Comparison of ENCODE assay signal across 22 cellular contexts in the genomic region with DNA sequence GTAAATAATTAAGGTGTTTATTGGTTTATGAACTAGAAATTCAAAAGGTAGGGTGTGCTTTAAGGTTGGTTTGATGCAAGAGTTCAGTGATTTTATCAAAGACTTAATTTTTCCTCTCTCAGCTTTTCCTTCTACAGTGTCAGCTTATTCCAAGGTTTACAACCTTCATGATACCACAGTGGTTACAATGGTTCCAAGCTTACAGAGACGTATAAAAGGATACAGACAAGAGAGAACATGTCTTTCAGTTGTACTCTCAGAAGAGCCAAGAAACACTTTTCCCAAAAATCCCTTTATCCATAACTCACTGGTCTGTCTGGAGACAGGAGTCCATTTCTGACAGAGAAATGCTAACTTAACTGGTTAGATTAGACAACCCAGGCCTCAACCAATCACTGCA.
DNase-seq lines count a peak whose midpoint lies in the region; ATAC-seq, FAIRE-seq and TF ChIP-seq lines count a peak whose summit lies in the region.
"Had no signal": no experiment of that assay in that cellular context is flagged by ENCODE, and none has a peak within 500 bp of the region (broad histone marks: within the 10 kb centered on the region; RNA-seq: fewer than 3 reads in every experiment).

No MANE protein-coding gene starts in this region.

- POLR2A ChIA-PET in A549 (lab: Yijun Ruan, JAX), result interaction anchor here (1.0 kb wide), 1 partner anchor 37 kb away, joined by 3 read pairs; no protein-coding TSS in a partner anchor
- POLR2A ChIA-PET in Caco-2 (lab: Charles Lee), result interaction anchor here (0.6 kb wide), 1 partner anchor 31 kb away, joined by 3 read pairs; no protein-coding TSS in a partner anchor

- no peaks in the 10 kb centered on the region for H3K79me2 ChIP-seq in keratinocyte (ENCODE audit: control insufficient read depth, insufficient read depth, low read length)

- TF ChIP-seq POLR2A in A549 (IDR thresholded peaks at IDR 0.05; ENCODE audit: low read length), result no peak

- H3K9ac ChIP-seq in keratinocyte (ENCODE audit: control insufficient read depth, extremely low read depth, insufficient read depth, low read length) (no peak overlapping the region), neuronal stem cell (ENCODE audit: low read depth, low read length, poor library complexity) (no peak overlapping the region)
- H3K9ac ChIP-seq: BLaER1 had no signal

- DNase-seq in A549 (ENCODE audit: low read depth in 1 of 2, low spot score in 1 of 2) (no peak), Caco-2 (no peak), foreskin keratinocyte (peak; percentile 13 to 42), keratinocyte (ENCODE audit: low read depth, low spot score) (no peak), NCI-H748 (lab: John Stamatoyannopoulos, UW; ENCODE audit: unreplicated experiment) (no peak), neuronal stem cell (ENCODE audit: low spot score) (no peak)
- DNase-seq: CD4-positive, CD25-positive, alpha-beta regulatory T cell; CD8-positive, alpha-beta T cell; DMS 273 treated with DMSO at 0.1 percent for 48 hours; DMS79; EL; GDM1; H9 had no signal

- no peak overlapping the region for H3K23ac ChIP-seq in neuronal stem cell (ENCODE audit: low read depth, low read length, poor library complexity)

- H2BK120ac ChIP-seq in neuronal stem cell (ENCODE audit: low read depth, low read length), result no peak overlapping the region

- TF ChIP-seq EP300 in A549 (IDR thresholded peaks at IDR 0.05), result no peak

- no peak overlapping the region for H2BK5ac ChIP-seq in neuronal stem cell (ENCODE audit: low read length)

- no peak for TF ChIP-seq CTCF in A549 (IDR thresholded peaks at IDR 0.05)
- no peak for TF ChIP-seq CTCF in Caco-2 (IDR thresholded peaks at IDR 0.05; ENCODE audit: insufficient read depth in 1 of 2, low read depth in 1 of 2, low read length in 1 of 2, severe bottlenecking in 1 of 2, unreplicated experiment in 1 of 2)
- TF ChIP-seq CTCF in foreskin keratinocyte (conservative IDR thresholded peaks at IDR 0.05), result no peak
- no peak for TF ChIP-seq CTCF in keratinocyte (optimal IDR thresholded peaks at IDR 0.05 in 1 of 3, IDR thresholded peaks at IDR 0.05 in 1 of 3, conservative IDR thresholded peaks at IDR 0.05 in 1 of 3; ENCODE audit: extremely low read depth in 1 of 3, insufficient read depth in 2 of 3, low read length in 3 of 3)

- no peak overlapping the region for H3K4me3 ChIP-seq in A549
- no peak overlapping the region for H3K4me3 ChIP-seq in Caco-2 (ENCODE audit: low read depth, low read length)
- H3K4me3 ChIP-seq in keratinocyte (ENCODE audit: control insufficient read depth in 2 of 3, extremely low read depth in 1 of 3, insufficient read depth in 2 of 3, low read depth in 1 of 3, low read length in 3 of 3), result no peak overlapping the region
- H3K4me3 ChIP-seq in neuronal stem cell (ENCODE audit: low read length in 2 of 2), result no peak overlapping the region
- H3K4me3 ChIP-seq: BLaER1, GM12878, GM23338 had no signal

- no peaks in the 10 kb centered on the region for H3K27me3 Mint-ChIP-seq in Caco-2 (ENCODE audit: insufficient read depth, unreplicated experiment)
- H3K27me3 Mint-ChIP-seq: B cell; CD4-positive, CD25-positive, alpha-beta regulatory T cell had no signal

- H3K4me3 Mint-ChIP-seq in Caco-2 (ENCODE audit: unreplicated experiment), result no peak overlapping the region
- H3K4me3 Mint-ChIP-seq: B cell; CD4-positive, CD25-positive, alpha-beta regulatory T cell; CD8-positive, alpha-beta T cell; GM23338; H9 had no signal

- no TSS peak for BruUV-seq in Caco-2 (replicated peaks; lab: Mats Ljungman, UMichigan)

- H4K8ac ChIP-seq in neuronal stem cell (ENCODE audit: low read depth, low read length), result no peak overlapping the region

- CTCF ChIA-PET in A549 (lab: Yijun Ruan, JAX) (interaction anchor here (0.8 to 1.8 kb wide), 2 partner anchors 9 to 37 kb away, joined by 4 to 6 read pairs; no protein-coding TSS in a partner anchor), Caco-2 (lab: Charles Lee) (no interaction called here)

- TF ChIP-seq RAD21 in A549 (conservative IDR thresholded peaks at IDR 0.05 in 1 of 2, IDR thresholded peaks at IDR 0.05 in 1 of 2), result no peak

- H4K91ac ChIP-seq in neuronal stem cell (ENCODE audit: low read depth, low read length, poor library complexity), result no peak overlapping the region

- H3K9me3 ChIP-seq in A549 (no peaks in the 10 kb centered on the region), Caco-2 (no peaks in the 10 kb centered on the region), keratinocyte (ENCODE audit: control insufficient read depth, low read depth, low read length) (no peaks in the 10 kb centered on the region), neuronal stem cell (replicated peaks in 1 of 2; ENCODE audit: control insufficient read depth in 2 of 2, insufficient read depth in 1 of 2, low read depth in 1 of 2, low read length in 2 of 2) (no peaks in the 10 kb centered on the region)
- H3K9me3 ChIP-seq: BLaER1 had no signal

- H2AFZ ChIP-seq in keratinocyte (ENCODE audit: control insufficient read depth, low read length), result no peak overlapping the region
- no peak overlapping the region for H2AFZ ChIP-seq in neuronal stem cell (ENCODE audit: low read length)
- H2AFZ ChIP-seq: GM23338 had no signal

- peak overlapping the region; percentile 20 for H3K27ac Mint-ChIP-seq in Caco-2 (ENCODE audit: unreplicated experiment)
- H3K27ac Mint-ChIP-seq: B cell; CD4-positive, CD25-positive, alpha-beta regulatory T cell; CD8-positive, alpha-beta T cell; GM23338; H9 had no signal

- dilution Hi-C loops in keratinocyte (cut with MboI; ENCODE audit: extremely low pct_ligation_motif_present, low sequenced_read_pairs), result no loop called here

- peak overlapping the region; percentile 57 to 65; a peak in 5 of 6 replicates for H3K27ac ChIP-seq in A549
- H3K27ac ChIP-seq in foreskin keratinocyte, result no peak overlapping the region
- no peak overlapping the region for H3K27ac ChIP-seq in keratinocyte (ENCODE audit: control insufficient read depth, insufficient read depth, low read length)
- H3K27ac ChIP-seq in neuronal stem cell (replicated peaks; ENCODE audit: low read length), result no peak overlapping the region
- H3K27ac ChIP-seq: BLaER1, C4-2B had no signal

- no peak overlapping the region for H2BK15ac ChIP-seq in neuronal stem cell (ENCODE audit: low read length)

- WGBS in A549 (ENCODE audit: missing lambda C conversion rate), result 84% methylated on average over 1 of the region's 1 CpG
- whole genome bisulfite sequencing in neuronal stem cell (ENCODE audit: extremely low coverage in 2 of 2, insufficient read length in 2 of 2, insufficient replicate concordance in 1 of 2), 2 donors, result no CpG with 5 or more reads among the region's 1 CpG

- FAIRE-seq in A549 (lab: Jason Lieb, UNC) (no peak), keratinocyte (lab: Jason Lieb, UNC) (peak; percentile 55)
- FAIRE-seq: D721Med, GM12878 had no signal

- no peaks in the 10 kb centered on the region for H3K9me1 ChIP-seq in keratinocyte (ENCODE audit: control insufficient read depth, extremely low read depth, insufficient read depth, low read length)

- no peak overlapping the region for H2AK5ac ChIP-seq in neuronal stem cell (ENCODE audit: low read depth, low read length)

- peak overlapping the region; percentile 52; the same call in 2 of the 3 replicates for H3K4me2 ChIP-seq in A549
- H3K4me2 ChIP-seq in keratinocyte (ENCODE audit: control insufficient read depth, extremely low read depth, insufficient read depth, low read depth, low read length), result no peak overlapping the region
- H3K4me2 ChIP-seq in neuronal stem cell (ENCODE audit: insufficient read depth, low read length, poor library complexity, severe bottlenecking), result no peak overlapping the region
- H3K4me2 ChIP-seq: BLaER1, GM23338 had no signal

- H3K4me1 ChIP-seq in A549, result peaks cover 40% of the 10 kb centered on the region
- H3K4me1 ChIP-seq in Caco-2, result peaks cover 28% of the 10 kb centered on the region
- peaks cover 8% of the 10 kb centered on the region for H3K4me1 ChIP-seq in foreskin keratinocyte
- H3K4me1 ChIP-seq in keratinocyte (ENCODE audit: control insufficient read depth, extremely low read depth, insufficient read depth, low read length), result peaks cover 7% of the 10 kb centered on the region
- no peaks in the 10 kb centered on the region for H3K4me1 ChIP-seq in neuronal stem cell (ENCODE audit: control insufficient read depth in 2 of 2, insufficient read depth in 1 of 2, low read depth in 1 of 2, low read length in 2 of 2)
- H3K4me1 ChIP-seq: BLaER1 had no signal

- no peaks in the 10 kb centered on the region for H3K79me1 ChIP-seq in neuronal stem cell (ENCODE audit: low read depth, low read length)

- H4K20me1 ChIP-seq in keratinocyte (ENCODE audit: control insufficient read depth, extremely low read depth, insufficient read depth, low read length), result no peaks in the 10 kb centered on the region
- H4K20me1 ChIP-seq: BLaER1 had no signal

- H3K36me3 ChIP-seq in Caco-2 (ENCODE audit: control insufficient read depth, insufficient read depth, low read length) (no peaks in the 10 kb centered on the region), keratinocyte (ENCODE audit: control insufficient read depth in 2 of 2, extremely low read depth in 1 of 2, insufficient read depth in 2 of 2, low read length in 2 of 2) (no peaks in the 10 kb centered on the region), neuronal stem cell (replicated peaks in 1 of 2; ENCODE audit: control insufficient read depth in 2 of 2, insufficient read depth in 2 of 2, low read length in 2 of 2) (no peaks in the 10 kb centered on the region)
- H3K36me3 ChIP-seq: BLaER1 had no signal

- H3K27me3 ChIP-seq in Caco-2 (replicated peaks; ENCODE audit: control insufficient read depth, insufficient read depth, low read length) (no peaks in the 10 kb centered on the region), foreskin keratinocyte (no peaks in the 10 kb centered on the region), keratinocyte (ENCODE audit: control insufficient read depth, extremely low read depth, insufficient read depth, low read length) (no peaks in the 10 kb centered on the region), neuronal stem cell (ENCODE audit: control insufficient read depth in 3 of 3, insufficient read depth in 3 of 3, low read depth in 1 of 3, low read length in 3 of 3) (no peaks in the 10 kb centered on the region)
- H3K27me3 ChIP-seq: BLaER1 had no signal

- no peak overlapping the region for H2BK12ac ChIP-seq in neuronal stem cell (ENCODE audit: low read length)

- intact Hi-C loops in Caco-2 (cut with micrococcal nuclease; ENCODE audit: unreplicated experiment), result no loop called here

- no peak overlapping the region for H3K4ac ChIP-seq in neuronal stem cell (ENCODE audit: low read length)

- H3K9me3 Mint-ChIP-seq in Caco-2 (ENCODE audit: unreplicated experiment), result no peaks in the 10 kb centered on the region
- H3K9me3 Mint-ChIP-seq: CD8-positive, alpha-beta T cell; H9 had no signal

- peaks cover 34% of the 10 kb centered on the region for H3K4me1 Mint-ChIP-seq in Caco-2 (ENCODE audit: low read depth, unreplicated experiment)
- H3K4me1 Mint-ChIP-seq: B cell had no signal

- H3K18ac ChIP-seq in neuronal stem cell (ENCODE audit: low read length), result no peak overlapping the region

- no peak for ATAC-seq in A549
- ATAC-seq in foreskin keratinocyte, result no peak
- ATAC-seq in HG03097 (IDR thresholded peaks at IDR 0.05; ENCODE audit: low FRiP score, unreplicated experiment), result no peak
- no peak for ATAC-seq in HG03108 (IDR thresholded peaks at IDR 0.05; ENCODE audit: unreplicated experiment)
- ATAC-seq: CD8-positive, alpha-beta T cell; GM12878; GM23338; HCT116 had no signal

- peaks cover 4% of the 10 kb centered on the region for H3K36me3 Mint-ChIP-seq in Caco-2 (ENCODE audit: insufficient read depth, unreplicated experiment)
- H3K36me3 Mint-ChIP-seq: CD4-positive, CD25-positive, alpha-beta regulatory T cell; CD8-positive, alpha-beta T cell had no signal

- H3K14ac ChIP-seq in neuronal stem cell (ENCODE audit: low read length), result no peak overlapping the region

Comparison
In these comparisons a context has a peak if more than half of its experiments do, and no peak if none do; other contexts are left out.
1. DNase-seq: peak in foreskin keratinocyte (2 of 2); none in A549 (0 of 2), Caco-2 (0 of 2), keratinocyte (single experiment), NCI-H748 (single experiment) and neuronal stem cell (single experiment).
2. H3K27ac ChIP-seq: peak in A549 (2 of 2); none in foreskin keratinocyte (single experiment), keratinocyte (single experiment) and neuronal stem cell (single experiment).